In the genomic region with DNA sequence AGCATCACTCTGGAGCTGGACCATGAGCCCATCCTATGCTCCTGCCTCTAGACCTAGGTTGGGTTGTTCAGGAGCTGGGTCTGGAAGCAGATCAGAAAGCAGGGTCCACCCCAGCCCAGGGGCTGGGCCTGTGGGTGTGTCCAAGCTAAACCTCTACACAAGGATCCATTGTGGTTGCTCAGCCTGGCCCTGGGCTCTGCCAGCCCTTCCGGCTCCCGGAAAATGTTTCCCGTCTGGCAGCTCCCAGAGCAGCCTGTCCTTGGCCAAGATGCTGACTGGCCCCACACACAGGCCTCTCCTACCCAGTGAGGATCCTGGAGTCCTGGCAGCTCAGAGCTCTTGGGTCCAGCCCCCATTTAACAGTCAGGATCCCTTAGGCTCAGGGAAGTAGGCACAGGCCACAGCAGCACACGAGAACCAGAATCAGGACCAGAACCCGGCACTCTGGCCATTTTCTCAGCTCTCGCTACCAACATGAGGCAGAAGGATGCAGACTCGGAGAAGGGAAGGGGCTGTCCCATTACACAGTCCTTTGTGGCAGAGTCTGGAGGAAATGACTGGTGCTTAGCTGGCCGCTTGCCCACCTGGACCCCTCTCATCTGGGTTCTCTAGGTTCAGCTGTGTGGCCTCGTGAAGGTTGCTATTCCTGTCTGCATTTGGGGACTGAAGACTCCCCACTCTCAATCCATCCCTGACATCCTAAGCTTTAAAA, we compare ENCODE assay signal across 9 cellular contexts. TPM values are rescaled to one million over a fixed set of nuclear protein-coding genes. Genes with fewer than 3 reads are reported as not detected.
DNase-seq lines count a peak whose midpoint lies in the region; FAIRE-seq and TF ChIP-seq lines count a peak whose summit lies in the region.
"Had no signal": no experiment of that assay in that cellular context is flagged by ENCODE, and none has a peak within 500 bp of the region (broad histone marks: within the 10 kb centered on the region; RNA-seq: fewer than 3 reads in every experiment).

No MANE protein-coding gene starts in this region.

- no peak overlapping the region for H3K4ac ChIP-seq in neuronal stem cell (ENCODE audit: low read length)

- H3K27ac ChIP-seq in esophagus squamous epithelium (peak overlapping the region in 3 of 4 donors; percentile 46 to 84 (median 78)), neuronal stem cell (replicated peaks; ENCODE audit: low read length) (no peak overlapping the region)

- DNase-seq in AG08395 (ENCODE audit: low spot score) (peak; percentile 53), esophagus squamous epithelium (lab: John Stamatoyannopoulos, UW) (no peak), neuronal stem cell (ENCODE audit: low spot score) (no peak), NCI-H187 (lab: John Stamatoyannopoulos, UW) (no peak), NCI-H2196 (lab: John Stamatoyannopoulos, UW; ENCODE audit: unreplicated experiment) (no peak), urothelium cell line (ENCODE audit: low spot score) (no peak)
- no peak for DNase-seq in activated CD4-positive, alpha-beta T cell treated with anti-CD3 and anti-CD28 coated beads, Interleukin-2, amount 50 U/mL, for 1 hour

- FAIRE-seq in urothelium cell line (lab: Jason Lieb, UNC) = no peak

- H3K79me1 ChIP-seq in neuronal stem cell (ENCODE audit: low read depth, low read length) = no peaks in the 10 kb centered on the region

- H2BK15ac ChIP-seq in neuronal stem cell (ENCODE audit: low read length) = peak overlapping the region; percentile 80

- no peaks in the 10 kb centered on the region for H3K79me2 ChIP-seq in Loucy (ENCODE audit: insufficient read depth, low read length)

- peak overlapping the region; percentile 17 for H3K23ac ChIP-seq in neuronal stem cell (ENCODE audit: low read depth, low read length, poor library complexity)

- H3K4me2 ChIP-seq in Loucy (ENCODE audit: low read depth, low read length, poor library complexity, severe bottlenecking) (no peak overlapping the region), neuronal stem cell (ENCODE audit: insufficient read depth, low read length, poor library complexity, severe bottlenecking) (no peak overlapping the region)

- no peak overlapping the region for H2BK12ac ChIP-seq in neuronal stem cell (ENCODE audit: low read length)

- H3K9me2 ChIP-seq in Loucy (replicated peaks; ENCODE audit: low read depth, low read length) = no peaks in the 10 kb centered on the region

- H2BK5ac ChIP-seq in neuronal stem cell (ENCODE audit: low read length) = no peak overlapping the region

- H3K4me1 ChIP-seq in Loucy (ENCODE audit: insufficient read depth, low read length, poor library complexity, severe bottlenecking) (peaks cover 38% of the 10 kb centered on the region), esophagus squamous epithelium (peaks cover 23 to 35% (median 26%) of the 10 kb centered on the region in 3 donors), neuronal stem cell (ENCODE audit: control insufficient read depth in 2 of 2, insufficient read depth in 1 of 2, low read depth in 1 of 2, low read length in 2 of 2) (peaks cover 0 to 1% of the 10 kb centered on the region in 2 donors)

- no peaks in the 10 kb centered on the region for H4K20me1 ChIP-seq in Loucy (ENCODE audit: insufficient read depth, low read length, poor library complexity, severe bottlenecking)

- no peak overlapping the region for H3K14ac ChIP-seq in neuronal stem cell (ENCODE audit: low read length)

- no peaks in the 10 kb centered on the region for H3K36me3 ChIP-seq in Loucy (ENCODE audit: insufficient read depth, low read length)
- H3K36me3 ChIP-seq in esophagus squamous epithelium = no peaks in the 10 kb centered on the region
- H3K36me3 ChIP-seq in neuronal stem cell (replicated peaks in 1 of 2; ENCODE audit: control insufficient read depth in 2 of 2, insufficient read depth in 2 of 2, low read length in 2 of 2) = no peaks in the 10 kb centered on the region

- no peak overlapping the region for H2BK120ac ChIP-seq in neuronal stem cell (ENCODE audit: low read depth, low read length)

- no peaks in the 10 kb centered on the region for H3F3A ChIP-seq in Loucy (ENCODE audit: low read depth)

- peak overlapping the region; percentile 54 for H3K9ac ChIP-seq in Loucy (ENCODE audit: low read depth, low read length, poor library complexity, severe bottlenecking)
- H3K9ac ChIP-seq in neuronal stem cell (ENCODE audit: low read depth, low read length, poor library complexity) = no peak overlapping the region

- peak overlapping the region; percentile 58 for H2AK5ac ChIP-seq in neuronal stem cell (ENCODE audit: low read depth, low read length)

- no peak overlapping the region for H4K8ac ChIP-seq in neuronal stem cell (ENCODE audit: low read depth, low read length)

- H4K91ac ChIP-seq in neuronal stem cell (ENCODE audit: low read depth, low read length, poor library complexity) = no peak overlapping the region

- peak overlapping the region; percentile 4; the same call in 1 of the 2 replicates for H2AFZ ChIP-seq in Loucy (ENCODE audit: low read length)
- H2AFZ ChIP-seq in neuronal stem cell (ENCODE audit: low read length) = no peak overlapping the region

- H3K27me3 ChIP-seq in Loucy (ENCODE audit: insufficient read depth, low read length, poor library complexity, severe bottlenecking) = no peaks in the 10 kb centered on the region
- no peaks in the 10 kb centered on the region for H3K27me3 ChIP-seq in esophagus squamous epithelium
- H3K27me3 ChIP-seq in neuronal stem cell (ENCODE audit: control insufficient read depth in 3 of 3, insufficient read depth in 3 of 3, low read depth in 1 of 3, low read length in 3 of 3) = peaks cover 0 to 22% (median 0%) of the 10 kb centered on the region in 3 experiments

- H3K9me3 ChIP-seq in Loucy (ENCODE audit: insufficient read depth, low read depth, low read length) (no peaks in the 10 kb centered on the region), esophagus squamous epithelium (no peaks in the 10 kb centered on the region), neuronal stem cell (replicated peaks in 1 of 2; ENCODE audit: control insufficient read depth in 2 of 2, insufficient read depth in 1 of 2, low read depth in 1 of 2, low read length in 2 of 2) (no peaks in the 10 kb centered on the region)

- intact Hi-C loops in esophagus squamous epithelium (cut with DNase I) = loop anchor here (5.0 to 10.0 kb wide), 3 partner anchors 253 to 450 kb away; no protein-coding TSS in a partner anchor

- no peak for TF ChIP-seq POLR2A in esophagus squamous epithelium (IDR thresholded peaks at IDR 0.05)

- WGBS in esophagus squamous epithelium, 2 donors = 0 to 47% methylated on average over 1 to 4 of the region's 9 CpGs
- WGBS in neuronal stem cell (ENCODE audit: extremely low coverage in 2 of 2, insufficient read length in 2 of 2, insufficient replicate concordance in 1 of 2), 2 donors = no CpG with 5 or more reads among the region's 9 CpGs

- H3K18ac ChIP-seq in neuronal stem cell (ENCODE audit: low read length) = no peak overlapping the region

- H3K4me3 ChIP-seq in Loucy (ENCODE audit: low read length, poor library complexity, severe bottlenecking) (no peak overlapping the region), esophagus squamous epithelium (no peak overlapping the region), neuronal stem cell (ENCODE audit: low read length in 2 of 2) (no peak overlapping the region)

- TF ChIP-seq CTCF in Loucy (conservative IDR thresholded peaks at IDR 0.05; ENCODE audit: low read length) (no peak), esophagus squamous epithelium (IDR thresholded peaks at IDR 0.05) (no peak)

RNA-seq across cellular contexts. Expression of a gene that starts 35.4 kb away (rescaled TPM):
- 10 to 100 TPM in 1 of 4 donors, 1 to 10 TPM in 3; 4.1 to 12.8 (median 6.8) TPM for total RNA-seq in esophagus squamous epithelium
- 21.2 TPM for polyA plus RNA-seq in neuronal stem cell (2013, experiment 1 of 2)
- polyA plus RNA-seq in neuronal stem cell (2013, experiment 2 of 2) = 22.1 TPM

RNA-seq across cellular contexts. Expression of a gene that starts 40.5 kb away (rescaled TPM):
- total RNA-seq in esophagus squamous epithelium = 10 to 100 TPM; 36.2 to 50.3 (median 43.8) TPM
- 1.2 TPM for polyA plus RNA-seq in neuronal stem cell (2013, experiment 1 of 2)
- 1.2 TPM for polyA plus RNA-seq in neuronal stem cell (2013, experiment 2 of 2)
- total RNA-seq: CD4-positive, CD25-positive, alpha-beta regulatory T cell had no signal
- polyA plus RNA-seq: CD4-positive, CD25-positive, alpha-beta regulatory T cell had no signal
